13 cellular contexts compared by ENCODE assay signal in the genomic region with DNA sequence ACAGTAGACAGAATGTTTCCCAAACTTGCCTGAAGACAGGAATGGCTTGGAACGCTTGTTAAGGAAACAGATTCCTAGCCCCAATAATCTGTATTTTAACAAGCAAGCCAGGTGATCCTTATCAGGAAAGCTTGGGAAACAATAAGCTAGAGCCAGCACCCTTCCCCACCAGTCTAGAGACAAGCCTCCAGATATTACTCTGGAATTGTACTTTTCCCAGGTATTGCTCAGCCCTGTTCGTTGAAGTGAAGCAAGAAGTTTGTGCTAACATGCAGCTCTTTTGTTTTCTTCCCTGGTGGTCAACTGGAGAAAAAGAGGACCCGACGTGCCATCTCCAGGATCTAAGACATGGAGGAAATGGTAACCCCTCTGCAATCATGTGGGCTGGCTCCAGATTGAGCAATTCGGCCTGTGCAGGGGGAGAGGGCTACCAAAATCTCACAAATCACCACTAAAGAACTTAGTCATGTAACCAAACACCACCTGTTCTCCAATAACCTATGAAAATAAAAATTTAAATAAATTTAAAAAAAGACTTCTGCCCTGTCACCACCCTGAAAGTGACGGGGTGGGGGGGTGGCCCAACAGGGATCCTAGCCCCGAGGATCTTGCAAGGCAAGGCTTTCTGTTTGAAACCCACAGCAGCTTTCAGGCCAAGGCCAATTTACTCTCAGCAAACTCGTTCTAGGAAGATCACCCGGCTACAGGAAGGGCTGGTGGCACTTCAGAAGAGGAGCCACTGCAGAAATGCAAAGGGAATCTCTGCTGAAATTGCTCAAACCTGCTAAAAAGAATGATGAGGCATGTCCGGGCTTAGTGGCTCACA. TPM values are rescaled to one million over a fixed set of nuclear protein-coding genes. Genes with fewer than 3 reads are reported as not detected.
DNase-seq lines count a peak whose midpoint lies in the region; ATAC-seq and TF ChIP-seq lines count a peak whose summit lies in the region.
"Had no signal": no experiment of that assay in that cellular context is flagged by ENCODE, and none has a peak within 500 bp of the region (broad histone marks: within the 10 kb centered on the region; RNA-seq: fewer than 3 reads in every experiment).

No MANE protein-coding gene starts in this region.

- WGBS in body of pancreas, 2 donors: 55 to 57% methylated on average over 10 of the region's 10 CpGs

- H3K27ac ChIP-seq in C4-2B: peak overlapping the region; percentile 91
- peak overlapping the region; percentile 21 to 80 (median 54) for H3K27ac ChIP-seq in body of pancreas
- peak overlapping the region; percentile 52 for H3K27ac ChIP-seq in muscle layer of duodenum (ENCODE audit: low read length)
- H3K27ac ChIP-seq: upper lobe of right lung had no signal

- no peaks in the 10 kb centered on the region for H3K27me3 ChIP-seq in body of pancreas
- no peaks in the 10 kb centered on the region for H3K27me3 ChIP-seq in muscle layer of duodenum (ENCODE audit: low read depth, low read length)
- H3K27me3 ChIP-seq: upper lobe of right lung had no signal

- H3K36me3 ChIP-seq in body of pancreas (replicated peaks in 1 of 2; ENCODE audit: insufficient read depth in 1 of 2, low read depth in 2 of 2): no peaks in the 10 kb centered on the region
- no peaks in the 10 kb centered on the region for H3K36me3 ChIP-seq in muscle layer of duodenum (ENCODE audit: control insufficient read depth in 1 of 2, insufficient read depth in 2 of 2, low read length in 2 of 2)
- H3K36me3 ChIP-seq: prostate gland, upper lobe of right lung had no signal

- no peak for TF ChIP-seq EP300 in Ishikawa (IDR thresholded peaks at IDR 0.05; ENCODE audit: borderline replicate concordance)

- TF ChIP-seq RAD21 in Ishikawa (IDR thresholded peaks at IDR 0.05; ENCODE audit: low read depth): no peak

- no peak for TF ChIP-seq POLR2A in body of pancreas (IDR thresholded peaks at IDR 0.05)

- POLR2A ChIA-PET in GM10248 (lab: Yijun Ruan, JAX): no interaction called here

- TF ChIP-seq CTCF in C4-2B (conservative IDR thresholded peaks at IDR 0.05) (no peak), body of pancreas (IDR thresholded peaks at IDR 0.05) (no peak), GM10248 (IDR thresholded peaks at IDR 0.05; ENCODE audit: control extremely low read depth, extremely low read depth, low read depth, missing control alignments) (no peak)

- CTCF ChIA-PET in GM10248 (lab: Yijun Ruan, JAX): no interaction called here

- ATAC-seq in body of pancreas (no peak), esophagus mucosa (no peak)
- ATAC-seq: upper lobe of right lung had no signal

- H3K4me3 ChIP-seq in body of pancreas (no peak overlapping the region), muscle layer of duodenum (ENCODE audit: low read depth in 1 of 2, low read length in 2 of 2) (peak overlapping the region in 1 of 2 donors; percentile 3)
- H3K4me3 ChIP-seq: prostate gland, upper lobe of right lung had no signal

- peaks cover 83% of the 10 kb centered on the region for H3K4me1 ChIP-seq in body of pancreas
- H3K4me1 ChIP-seq in muscle layer of duodenum (ENCODE audit: control insufficient read depth in 1 of 2, insufficient read depth in 2 of 2, low read length in 2 of 2): peaks cover 32 to 79% of the 10 kb centered on the region in 2 donors

- no peak for DNase-seq in body of pancreas
- no peak for DNase-seq in NCI-H226
- no peak for DNase-seq in activated CD4-positive, alpha-beta T cell treated with anti-CD3 and anti-CD28 coated beads for 48 hours
- no peak for DNase-seq in GM10248 (ENCODE audit: extremely low spot score)
- DNase-seq: activated CD4-positive, alpha-beta T cell treated with anti-CD3 and anti-CD28 coated beads, Interleukin-2, amount 50 U/mL, for 1 hour; COR-L47; NCI-H2029; upper lobe of right lung had no signal

- H3K9me3 ChIP-seq in body of pancreas (no peaks in the 10 kb centered on the region), muscle layer of duodenum (ENCODE audit: control insufficient read depth in 1 of 2, low read length in 2 of 2) (no peaks in the 10 kb centered on the region)
- H3K9me3 ChIP-seq: prostate gland, upper lobe of right lung had no signal

- intact Hi-C loops in body of pancreas (cut with DNase I): no loop called here

TF ChIP-seq in Ishikawa, 13 proteins besides CTCF, POLR2A, EP300 and RAD21:
- TF ChIP-seq CREB1 (IDR thresholded peaks at IDR 0.05; ENCODE audit: low read depth) (no peak), YY1 (IDR thresholded peaks at IDR 0.05; ENCODE audit: low read depth) (no peak), CEBPB (IDR thresholded peaks at IDR 0.05) (peak; percentile 69)

RNA-seq across cellular contexts. Expression of gene SHB, which starts 48.6 kb away (rescaled TPM):
- total RNA-seq in body of pancreas (10 to 100 TPM; 25.2 to 29.3 TPM), esophagus mucosa (34.0 TPM)
